32 cellular contexts compared by ENCODE assay signal in the genomic region with DNA sequence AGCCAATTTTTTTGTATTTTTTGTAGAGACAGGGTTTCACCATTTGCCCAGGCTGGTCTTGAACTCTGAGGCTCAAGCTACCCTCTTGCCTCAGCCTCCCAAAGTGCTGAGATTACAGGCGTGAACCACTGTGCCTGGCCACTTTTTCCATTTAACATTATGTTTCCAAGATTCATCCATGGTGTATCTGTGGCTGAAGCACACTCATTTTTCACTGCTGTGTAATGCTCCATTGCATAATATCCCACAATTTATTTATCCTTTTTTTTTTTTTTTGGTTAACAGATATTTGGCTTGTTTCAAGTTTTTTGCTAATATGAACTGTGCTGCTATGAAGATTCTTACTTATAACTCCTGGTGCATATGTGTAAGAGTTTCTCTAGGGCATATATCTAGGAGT. TPM values are rescaled to one million over a fixed set of nuclear protein-coding genes. Genes with fewer than 3 reads are reported as not detected.
"Had no signal": no experiment of that assay in that cellular context is flagged by ENCODE, and none has a peak within 500 bp of the region (broad histone marks: within the 10 kb centered on the region; RNA-seq: fewer than 3 reads in every experiment).

No MANE protein-coding gene starts in this region.

- ATAC-seq: activated T-cell treated with anti-CD3 and anti-CD28 coated beads, Interleukin-2, amount 50 U/mL, for 72 hours; activated T-helper 17 cell treated with anti-CD3 and anti-CD28 coated beads, Interleukin-2, amount 50 U/mL, for 72 hours; Right ventricle myocardium inferior had no signal

- DNase-seq: activated CD4-positive, alpha-beta memory T cell treated with anti-CD3 and anti-CD28 coated beads, Interleukin-2, amount 10 ng/mL, durations not matched to agents 7 days and 5 days; activated CD4-positive, alpha-beta T cell treated with anti-CD3 and anti-CD28 coated beads for 1 hour; activated CD4-positive, alpha-beta T cell treated with anti-CD3 and anti-CD28 coated beads for 48 hours; activated CD4-positive, CD25-positive, alpha-beta regulatory T cell; activated effector memory CD4-positive, alpha-beta T cell treated with anti-CD3 and anti-CD28 coated beads, Interleukin-2, amount 50 U/mL, for 16 hours; activated naive CD4-positive, alpha-beta T cell; activated naive CD4-positive, alpha-beta T cell treated with anti-CD3 and anti-CD28 coated beads, Interleukin-2, amount 50 U/mL, for 16 hours; activated naive CD8-positive, alpha-beta T cell treated with anti-CD3 and anti-CD28 coated beads for 36 hours; activated T-cell treated with anti-CD3 and anti-CD28 coated beads, Interleukin-2, amount 50 U/mL, for 1 hour; activated T-cell treated with anti-CD3 and anti-CD28 coated beads, Interleukin-2, amount 50 U/mL, for 72 hours; amniotic stem cell; aorta; Karpas-422; NCI-H1048; NCI-H1105 treated with DMSO at 0.1 percent for 48 hours; NCI-H1436; NCI-H1694 treated with DMSO at 0.1 percent for 48 hours; NCI-H2029; NCI-H345; NCI-H510A; NCI-H526; NCI-H748 treated with DMSO at 0.1 percent for 48 hours; PC-9; SIG-M5; T1000; WERI-Rb-1 had no signal

- H2AFZ ChIP-seq: PC-9 had no signal

- H3K27ac ChIP-seq: PC-9, RWPE1, WERI-Rb-1 had no signal

- H3K4me3 ChIP-seq: PC-9 had no signal

RNA-seq across cellular contexts. Expression of gene MT1H, which starts 58.4 kb away (rescaled TPM):
- total RNA-seq: activated CD4-positive, alpha-beta memory T cell treated with anti-CD3 and anti-CD28 coated beads, Interleukin-2, amount 10 ng/mL, durations not matched to agents 7 days and 5 days; activated T-helper 17 cell treated with anti-CD3 and anti-CD28 coated beads, Interleukin-2, amount 50 U/mL, for 72 hours; cardiac septum; MCF 10A; OCI-LY7; PC-9; Right ventricle myocardium inferior had no signal
